Comparison of ENCODE assay signal across 7 cellular contexts in genomic region chr12:19273482-19274330, GRCh38.
A peak's percentile ranks its signal among the peaks of the same experiment; 100 is the strongest.
DNase-seq lines count a peak whose midpoint lies in the region; ATAC-seq and TF ChIP-seq lines count a peak whose summit lies in the region.

No MANE protein-coding gene starts in this region.

- intact Hi-C loops in left ventricle myocardium inferior (cut with micrococcal nuclease) = no loop called here

- peaks cover 34% of the 10 kb centered on the region for H3K4me1 ChIP-seq in left ventricle myocardium inferior

- peaks cover 38% of the 10 kb centered on the region for H3K36me3 ChIP-seq in left ventricle myocardium inferior

- peak overlapping the region; percentile 30 for H3K27ac ChIP-seq in left ventricle myocardium inferior (replicated peaks)

- no peaks in the 10 kb centered on the region for H3K27me3 ChIP-seq in left ventricle myocardium inferior (ENCODE audit: low read depth)

- TF ChIP-seq CTCF in left ventricle myocardium inferior (IDR thresholded peaks at IDR 0.05; ENCODE audit: borderline replicate concordance) = no peak

- ATAC-seq in GM18498 (IDR thresholded peaks at IDR 0.05; ENCODE audit: unreplicated experiment) = no peak

- H3K4me3 ChIP-seq in left ventricle myocardium inferior = no peak overlapping the region

- DNase-seq in HT1080 (ENCODE audit: low read depth) (peak; percentile 97), left ventricle myocardium inferior (peak; percentile 67), SKM-1 (lab: John Stamatoyannopoulos, UW; ENCODE audit: unreplicated experiment) (no peak)
- peak; percentile 79 for DNase-seq in activated effector memory CD4-positive, alpha-beta T cell treated with anti-CD3 and anti-CD28 coated beads, Interleukin-2, amount 50 U/mL, for 16 hours
- DNase-seq in stimulated activated CD4-positive, alpha-beta T cell treated with anti-CD3 and anti-CD28 coated beads, Interleukin-1b, Interleukin-23, amount 100 ng/mL, for 48 hours = peak; percentile 44

- H3K9me3 ChIP-seq in left ventricle myocardium inferior (replicated peaks) = no peaks in the 10 kb centered on the region

TF ChIP-seq in PFSK-1, 5 proteins besides CTCF, POLR2A, EP300 and RAD21:
- TF ChIP-seq TAF1 (IDR thresholded peaks at IDR 0.05; ENCODE audit: borderline replicate concordance, insufficient read depth, low read length) = no peak
- no peak; the same call in 1 of the 2 replicates for TF ChIP-seq SIN3A (IDR thresholded peaks at IDR 0.05; ENCODE audit: borderline replicate concordance, insufficient read depth, low read length)
- TF ChIP-seq FOXP2 (optimal IDR thresholded peaks at IDR 0.05; ENCODE audit: borderline replicate concordance, extremely low read depth, extremely low read length, insufficient read depth) = peak; percentile 57
- TF ChIP-seq, protein P1, sequence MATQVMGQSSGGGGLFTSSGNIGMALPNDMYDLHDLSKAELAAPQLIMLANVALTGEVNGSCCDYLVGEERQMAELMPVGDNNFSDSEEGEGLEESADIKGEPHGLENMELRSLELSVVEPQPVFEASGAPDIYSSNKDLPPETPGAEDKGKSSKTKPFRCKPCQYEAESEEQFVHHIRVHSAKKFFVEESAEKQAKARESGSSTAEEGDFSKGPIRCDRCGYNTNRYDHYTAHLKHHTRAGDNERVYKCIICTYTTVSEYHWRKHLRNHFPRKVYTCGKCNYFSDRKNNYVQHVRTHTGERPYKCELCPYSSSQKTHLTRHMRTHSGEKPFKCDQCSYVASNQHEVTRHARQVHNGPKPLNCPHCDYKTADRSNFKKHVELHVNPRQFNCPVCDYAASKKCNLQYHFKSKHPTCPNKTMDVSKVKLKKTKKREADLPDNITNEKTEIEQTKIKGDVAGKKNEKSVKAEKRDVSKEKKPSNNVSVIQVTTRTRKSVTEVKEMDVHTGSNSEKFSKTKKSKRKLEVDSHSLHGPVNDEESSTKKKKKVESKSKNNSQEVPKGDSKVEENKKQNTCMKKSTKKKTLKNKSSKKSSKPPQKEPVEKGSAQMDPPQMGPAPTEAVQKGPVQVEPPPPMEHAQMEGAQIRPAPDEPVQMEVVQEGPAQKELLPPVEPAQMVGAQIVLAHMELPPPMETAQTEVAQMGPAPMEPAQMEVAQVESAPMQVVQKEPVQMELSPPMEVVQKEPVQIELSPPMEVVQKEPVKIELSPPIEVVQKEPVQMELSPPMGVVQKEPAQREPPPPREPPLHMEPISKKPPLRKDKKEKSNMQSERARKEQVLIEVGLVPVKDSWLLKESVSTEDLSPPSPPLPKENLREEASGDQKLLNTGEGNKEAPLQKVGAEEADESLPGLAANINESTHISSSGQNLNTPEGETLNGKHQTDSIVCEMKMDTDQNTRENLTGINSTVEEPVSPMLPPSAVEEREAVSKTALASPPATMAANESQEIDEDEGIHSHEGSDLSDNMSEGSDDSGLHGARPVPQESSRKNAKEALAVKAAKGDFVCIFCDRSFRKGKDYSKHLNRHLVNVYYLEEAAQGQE (IDR thresholded peaks at IDR 0.05; ENCODE audit: insufficient read depth in 1 of 2, low read depth in 2 of 2, low read length in 2 of 2) = 0 out of 4 replicates have a peak, but pooled peaks of 1 of the 2 experiments have one; percentile 56
- peak; percentile 48 for TF ChIP-seq POLR2AphosphoS5 (IDR thresholded peaks at IDR 0.05; ENCODE audit: low read depth, low read length)
